In genomic region chr22:37137903-37138665, GRCh38 we compare ENCODE assay signal across 18 cellular contexts. TPM values are rescaled to one million over a fixed set of nuclear protein-coding genes. Genes with fewer than 3 reads are reported as not detected.
A peak's percentile ranks its signal among the peaks of the same experiment; 100 is the strongest.
DNase-seq lines count a peak whose midpoint lies in the region; ATAC-seq and TF ChIP-seq lines count a peak whose summit lies in the region.
"Had no signal": no experiment of that assay in that cellular context is flagged by ENCODE, and none has a peak within 500 bp of the region (broad histone marks: within the 10 kb centered on the region; RNA-seq: fewer than 3 reads in every experiment).

No MANE protein-coding gene starts in this region.

- H3K79me2 ChIP-seq in MM.1S (ENCODE audit: low read length) = no peaks in the 10 kb centered on the region

- no peak for TF ChIP-seq EP300 in esophagus muscularis mucosa (IDR thresholded peaks at IDR 0.05)

- 91% methylated on average over 6 of the region's 6 CpGs for WGBS in esophagus muscularis mucosa

- no peak overlapping the region for H3K4me2 ChIP-seq in MM.1S (ENCODE audit: low read depth, low read length)

- no peak for DNase-seq in activated CD4-positive, CD25-positive, alpha-beta regulatory T cell treated with anti-CD3 and anti-CD28 coated beads, Interleukin-2, amount 50 U/mL, for 72 hours
- DNase-seq in MM.1S (peak; percentile 32), esophagus muscularis mucosa (ENCODE audit: extremely low spot score) (no peak)
- no peak for DNase-seq in natural killer cell treated with Interleukin-12 subunit alpha and Interleukin-12 subunit beta and Interleukin-15 and Interleukin-18, amount 100 ng/mL, for 72 hours (ENCODE audit: low spot score)
- DNase-seq: DND-41, KBM-7, left ventricle myocardium superior, T-helper 9 cell, thyroid gland had no signal

- TF ChIP-seq POLR2A in esophagus muscularis mucosa (IDR thresholded peaks at IDR 0.05; ENCODE audit: low read depth) = no peak

- H3K4me3 Mint-ChIP-seq in activated naive CD4-positive, alpha-beta T cell treated with anti-CD3 and anti-CD28 coated beads, Interleukin-2, amount 50 U/mL, for 24 hours = peak overlapping the region; percentile 80
- peak overlapping the region; percentile 78 for H3K4me3 Mint-ChIP-seq in natural killer cell treated with Interleukin-12 subunit alpha and Interleukin-12 subunit beta and Interleukin-15 and Interleukin-18, amount 100 ng/mL, for 72 hours

- H3K9me3 Mint-ChIP-seq in activated naive CD4-positive, alpha-beta T cell treated with anti-CD3 and anti-CD28 coated beads, Interleukin-2, amount 50 U/mL, for 24 hours = no peaks in the 10 kb centered on the region
- H3K9me3 Mint-ChIP-seq in natural killer cell treated with Interleukin-12 subunit alpha and Interleukin-12 subunit beta and Interleukin-15 and Interleukin-18, amount 100 ng/mL, for 72 hours = no peaks in the 10 kb centered on the region

- no peaks in the 10 kb centered on the region for H3K27me3 Mint-ChIP-seq in activated naive CD4-positive, alpha-beta T cell treated with anti-CD3 and anti-CD28 coated beads, Interleukin-2, amount 50 U/mL, for 24 hours
- H3K27me3 Mint-ChIP-seq in natural killer cell treated with Interleukin-12 subunit alpha and Interleukin-12 subunit beta and Interleukin-15 and Interleukin-18, amount 100 ng/mL, for 72 hours = no peaks in the 10 kb centered on the region

- H3K9me3 ChIP-seq in MM.1S (replicated peaks; ENCODE audit: insufficient read depth, low read length) (no peaks in the 10 kb centered on the region), esophagus muscularis mucosa (no peaks in the 10 kb centered on the region)
- H3K9me3 ChIP-seq: BLaER1 treated with 17β-estradiol and CSF1 and Interleukin-3, amounts not matched to agents 10 nM and 100 nM; thyroid gland had no signal

- H3K27me3 ChIP-seq in MM.1S (replicated peaks; ENCODE audit: insufficient read depth, low read length) (peaks cover 74% of the 10 kb centered on the region), esophagus muscularis mucosa (peaks cover 0 to 38% (median 0%) of the 10 kb centered on the region in 4 donors)
- H3K27me3 ChIP-seq: BLaER1 treated with 17β-estradiol and CSF1 and Interleukin-3, amounts not matched to agents 10 nM and 100 nM; thyroid gland had no signal

- no peak overlapping the region for H2AFZ ChIP-seq in MM.1S (ENCODE audit: low read length)

- H3K4me1 Mint-ChIP-seq in activated naive CD4-positive, alpha-beta T cell treated with anti-CD3 and anti-CD28 coated beads, Interleukin-2, amount 50 U/mL, for 24 hours = peaks cover 40% of the 10 kb centered on the region
- H3K4me1 Mint-ChIP-seq in natural killer cell treated with Interleukin-12 subunit alpha and Interleukin-12 subunit beta and Interleukin-15 and Interleukin-18, amount 100 ng/mL, for 72 hours (ENCODE audit: low read depth in 2 of 2) = peaks cover 61 to 80% of the 10 kb centered on the region in 2 donors

- no peaks in the 10 kb centered on the region for H3K9me2 ChIP-seq in MM.1S (replicated peaks; ENCODE audit: insufficient read depth, low read length)

- no peak overlapping the region for H3K9ac ChIP-seq in MM.1S (ENCODE audit: low read length)

- H3K27ac ChIP-seq in MM.1S (ENCODE audit: low read length) (no peak overlapping the region), esophagus muscularis mucosa (replicated peaks in 1 of 4) (no peak overlapping the region)
- H3K27ac ChIP-seq: BLaER1 treated with 17β-estradiol and CSF1 and Interleukin-3, amounts not matched to agents 10 nM and 100 nM; thyroid gland had no signal

- peak; percentile 88 for ATAC-seq in activated CD4-positive, CD25-positive, alpha-beta regulatory T cell treated with anti-CD3 and anti-CD28 coated beads, Interleukin-2, amount 50 U/mL, for 24 hours
- no peak for ATAC-seq in natural killer cell treated with Interleukin-12 subunit alpha and Interleukin-12 subunit beta and Interleukin-15 and Interleukin-18, amount 100 ng/mL, for 72 hours
- ATAC-seq in HG02763 (IDR thresholded peaks at IDR 0.05; ENCODE audit: unreplicated experiment) (no peak), HG03139 (IDR thresholded peaks at IDR 0.05; ENCODE audit: unreplicated experiment) (no peak)
- ATAC-seq: left ventricle myocardium superior had no signal

- intact Hi-C loops in esophagus muscularis mucosa (cut with DNase I) = no loop called here

- H4K20me1 ChIP-seq in MM.1S (ENCODE audit: insufficient read depth, low read length) = no peaks in the 10 kb centered on the region
- H4K20me1 ChIP-seq: BLaER1 treated with 17β-estradiol and CSF1 and Interleukin-3, amounts not matched to agents 10 nM and 100 nM had no signal

- no peaks in the 10 kb centered on the region for H3K36me3 ChIP-seq in MM.1S (replicated peaks; ENCODE audit: insufficient read depth, low read length)
- H3K36me3 ChIP-seq in esophagus muscularis mucosa = no peaks in the 10 kb centered on the region
- H3K36me3 ChIP-seq: BLaER1 treated with 17β-estradiol and CSF1 and Interleukin-3, amounts not matched to agents 10 nM and 100 nM; thyroid gland had no signal

- H3K4me1 ChIP-seq in MM.1S (ENCODE audit: low read length) = peaks cover 4% of the 10 kb centered on the region; the same call in 1 of the 2 replicates
- H3K4me1 ChIP-seq in esophagus muscularis mucosa = no peaks in the 10 kb centered on the region
- H3K4me1 ChIP-seq: thyroid gland had no signal

- H3K4me3 ChIP-seq in MM.1S (ENCODE audit: low read length) = no peak overlapping the region
- no peak overlapping the region for H3K4me3 ChIP-seq in esophagus muscularis mucosa
- H3K4me3 ChIP-seq: BLaER1 treated with 17β-estradiol and CSF1 and Interleukin-3, amounts not matched to agents 10 nM and 100 nM; thyroid gland had no signal

- H3F3A ChIP-seq in MM.1S (ENCODE audit: insufficient read depth, low read length) = no peaks in the 10 kb centered on the region; the same call in 1 of the 2 replicates

- H3K36me3 Mint-ChIP-seq in activated naive CD4-positive, alpha-beta T cell treated with anti-CD3 and anti-CD28 coated beads, Interleukin-2, amount 50 U/mL, for 24 hours = peaks cover 21% of the 10 kb centered on the region
- H3K36me3 Mint-ChIP-seq in natural killer cell treated with Interleukin-12 subunit alpha and Interleukin-12 subunit beta and Interleukin-15 and Interleukin-18, amount 100 ng/mL, for 72 hours = peaks cover 25% of the 10 kb centered on the region

- H3K27ac Mint-ChIP-seq in activated naive CD4-positive, alpha-beta T cell treated with anti-CD3 and anti-CD28 coated beads, Interleukin-2, amount 50 U/mL, for 24 hours = peak overlapping the region; percentile 98
- peak overlapping the region; percentile 90 to 93 for H3K27ac Mint-ChIP-seq in natural killer cell treated with Interleukin-12 subunit alpha and Interleukin-12 subunit beta and Interleukin-15 and Interleukin-18, amount 100 ng/mL, for 72 hours

- no peak for TF ChIP-seq CTCF in MM.1S (IDR thresholded peaks at IDR 0.05; ENCODE audit: low read length)
- TF ChIP-seq CTCF in esophagus muscularis mucosa (IDR thresholded peaks at IDR 0.05) = no peak

RNA-seq across cellular contexts. Expression of gene IL2RB, which starts 11.6 kb away (rescaled TPM):
- 100 to 1,000 TPM; 508 to 635 TPM for total RNA-seq in natural killer cell treated with Interleukin-12 subunit alpha and Interleukin-12 subunit beta and Interleukin-15 and Interleukin-18, amount 100 ng/mL, for 72 hours
- total RNA-seq in esophagus muscularis mucosa = 1 to 10 TPM in 2 of 4 donors, under 1 TPM in 2; 0.19 to 2.9 (median 1.5) TPM
- total RNA-seq: A172, frontal cortex had no signal

RNA-seq across cellular contexts. Expression of gene TMPRSS6, which starts 28.6 kb away (rescaled TPM):
- total RNA-seq in natural killer cell treated with Interleukin-12 subunit alpha and Interleukin-12 subunit beta and Interleukin-15 and Interleukin-18, amount 100 ng/mL, for 72 hours = 1 to 10 TPM; 1.8 to 1.9 TPM
- total RNA-seq in esophagus muscularis mucosa = not detected
- total RNA-seq: A172, cerebellum, frontal cortex, left ventricle myocardium superior, pulmonary artery endothelial cell had no signal

RNA-seq across cellular contexts. Expression of gene C1QTNF6, which starts 50.0 kb away (rescaled TPM):
- total RNA-seq in natural killer cell treated with Interleukin-12 subunit alpha and Interleukin-12 subunit beta and Interleukin-15 and Interleukin-18, amount 100 ng/mL, for 72 hours = 1 to 10 TPM; 1.3 to 3.9 TPM
- total RNA-seq in esophagus muscularis mucosa = 1 to 10 TPM in 3 of 4 donors, under 1 TPM in 1; 0.83 to 2.9 (median 1.3) TPM

Comparison
In these comparisons a context has a peak if more than half of its experiments do, and no peak if none do; other contexts are left out.
1. ATAC-seq: peak in activated CD4-positive, CD25-positive, alpha-beta regulatory T cell treated with anti-CD3 and anti-CD28 coated beads, Interleukin-2, amount 50 U/mL, for 24 hours (2 of 2); none in natural killer cell treated with Interleukin-12 subunit alpha and Interleukin-12 subunit beta and Interleukin-15 and Interleukin-18, amount 100 ng/mL, for 72 hours (0 of 2), HG02763 (single experiment) and HG03139 (single experiment).
2. RNA of gene IL2RB, which starts 11.6 kb away (total RNA-seq): 508 to 635 TPM in natural killer cell treated with Interleukin-12 subunit alpha and Interleukin-12 subunit beta and Interleukin-15 and Interleukin-18, amount 100 ng/mL, for 72 hours; 0.19 to 2.9 TPM in esophagus muscularis mucosa; every median in the first group is over 100 times any median in the second.